In the genomic region with DNA sequence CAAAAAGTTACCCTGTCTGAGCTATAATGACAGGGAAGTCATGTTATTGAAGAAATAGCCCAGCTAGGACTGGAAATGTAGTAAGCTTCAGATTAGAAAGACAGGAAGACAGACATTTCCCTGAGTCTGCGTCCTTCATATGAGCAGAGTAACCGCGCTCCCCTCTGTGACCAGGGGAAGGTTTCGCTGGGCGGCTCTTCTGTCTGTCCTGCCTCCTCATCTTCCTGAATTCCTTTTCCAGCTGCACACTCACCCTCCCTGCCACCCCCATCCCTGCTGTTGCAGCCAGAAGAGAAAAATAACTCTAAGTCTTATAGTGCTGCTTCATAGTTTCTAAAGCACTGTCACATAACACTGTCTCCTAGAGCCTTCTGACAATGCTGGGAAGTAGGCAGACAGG, we compare ENCODE assay signal across 2 cellular contexts.
A peak's percentile ranks its signal among the peaks of the same experiment; 100 is the strongest.
TF ChIP-seq lines count a peak whose summit lies in the region.

No MANE protein-coding gene starts in this region.

TF ChIP-seq in IMR-90, 13 proteins besides CTCF, POLR2A, EP300 and RAD21:
- TF ChIP-seq MAZ (IDR thresholded peaks at IDR 0.05; ENCODE audit: borderline replicate concordance, low read depth, low read length) (peak; percentile 28; the same call in 1 of the 2 replicates), CHD1 (IDR thresholded peaks at IDR 0.05; ENCODE audit: low read depth, low read length) (no peak), BHLHE40 (IDR thresholded peaks at IDR 0.05; ENCODE audit: low read depth, low read length) (no peak), RCOR1 (IDR thresholded peaks at IDR 0.05; ENCODE audit: insufficient replicate concordance, low read length) (no peak), MXI1 (IDR thresholded peaks at IDR 0.05; ENCODE audit: borderline replicate concordance, low read depth, low read length) (0 out of 2 replicates have a peak, but pooled peaks have one; percentile 11), FOS (IDR thresholded peaks at IDR 0.05; ENCODE audit: low read depth, low read length) (no peak)
- TF ChIP-seq, protein P1, sequence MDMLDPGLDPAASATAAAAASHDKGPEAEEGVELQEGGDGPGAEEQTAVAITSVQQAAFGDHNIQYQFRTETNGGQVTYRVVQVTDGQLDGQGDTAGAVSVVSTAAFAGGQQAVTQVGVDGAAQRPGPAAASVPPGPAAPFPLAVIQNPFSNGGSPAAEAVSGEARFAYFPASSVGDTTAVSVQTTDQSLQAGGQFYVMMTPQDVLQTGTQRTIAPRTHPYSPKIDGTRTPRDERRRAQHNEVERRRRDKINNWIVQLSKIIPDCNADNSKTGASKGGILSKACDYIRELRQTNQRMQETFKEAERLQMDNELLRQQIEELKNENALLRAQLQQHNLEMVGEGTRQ (IDR thresholded peaks at IDR 0.05; ENCODE audit: low read depth, low read length) = no peak

TF ChIP-seq in endothelial cell of umbilical vein, 7 proteins besides CTCF, POLR2A, EP300 and RAD21:
- TF ChIP-seq GATA2 (IDR thresholded peaks at IDR 0.05; ENCODE audit: insufficient read depth, insufficient read length, low read depth, low read length) (no peak), POLR2AphosphoS5 (IDR thresholded peaks at IDR 0.05; ENCODE audit: insufficient read depth, low read depth, low read length) (peak; percentile 21), FOS (IDR thresholded peaks at IDR 0.05; ENCODE audit: borderline replicate concordance, insufficient read depth, low read length) (peak; percentile 41)
TF ChIP-seq in endothelial cell of umbilical vein: peak in this region for 2.
